In genomic region chr20:45042978-45043377, GRCh38 we compare ENCODE assay signal across 2 cellular contexts.
TF ChIP-seq lines count a peak whose summit lies in the region.

No MANE protein-coding gene starts in this region.

TF ChIP-seq in SK-N-SH treated with all-trans-retinoic acid at 6 μM for 48 hours, 23 proteins besides CTCF, POLR2A, EP300 and RAD21 (continued from another document):
- TF ChIP-seq TSHZ2 (CRISPR knock-in tag; IDR thresholded peaks at IDR 0.05): no peak

TF ChIP-seq in SK-N-SH, 30 proteins besides CTCF, POLR2A, EP300 and RAD21 (continued from another document):
- TF ChIP-seq ZBTB33 (IDR thresholded peaks at IDR 0.05; ENCODE audit: borderline replicate concordance, low read depth) (no peak), PBX3 (IDR thresholded peaks at IDR 0.05) (no peak), JUND (IDR thresholded peaks at IDR 0.05) (no peak), REST (IDR thresholded peaks at IDR 0.05; ENCODE audit: low read depth, low read length) (no peak), GATA2 (CRISPR knock-in tag; IDR thresholded peaks at IDR 0.05) (no peak), RXRA (IDR thresholded peaks at IDR 0.05; ENCODE audit: borderline replicate concordance, low read depth) (no peak), TEAD4 (IDR thresholded peaks at IDR 0.05; ENCODE audit: borderline replicate concordance, insufficient read depth) (no peak), RFX5 (IDR thresholded peaks at IDR 0.05; ENCODE audit: low read length) (no peak), SMC3 (IDR thresholded peaks at IDR 0.05; ENCODE audit: low read depth, low read length) (no peak), CHD2 (IDR thresholded peaks at IDR 0.05; ENCODE audit: low read length, partially characterized antibody) (no peak), EZH2phosphoT487 (IDR thresholded peaks at IDR 0.05; ENCODE audit: borderline replicate concordance, low read depth) (no peak)
